ENCODE assay signal across 1 cellular context in genomic region chr16:75820672-75821071, GRCh38.
TF ChIP-seq lines count a peak whose summit lies in the region.

No MANE protein-coding gene starts in this region.

TF ChIP-seq in K562, 482 proteins besides CTCF, POLR2A, EP300 and RAD21 (continued from another document and continues in another):
- TF ChIP-seq CEBPZ (IDR thresholded peaks at IDR 0.05; ENCODE audit: borderline replicate concordance, low read depth, low read length) = no peak
- TF ChIP-seq ZNF316 (IDR thresholded peaks at IDR 0.05) = peak; percentile 96
- no peak for TF ChIP-seq CEBPG (CRISPR knock-in tag; IDR thresholded peaks at IDR 0.05)
- TF ChIP-seq CEBPG (tag; conservative IDR thresholded peaks at IDR 0.05 in 1 of 2, IDR thresholded peaks at IDR 0.05 in 1 of 2) = peak; percentile 52 to 88; a peak in 3 of 4 replicates
- TF ChIP-seq BCL6 (CRISPR knock-in tag; IDR thresholded peaks at IDR 0.05) = no peak
- no peak for TF ChIP-seq ZBTB40 (IDR thresholded peaks at IDR 0.05)
- TF ChIP-seq ZBTB40 (CRISPR knock-in tag; IDR thresholded peaks at IDR 0.05) = no peak
- TF ChIP-seq ZNF586 (CRISPR knock-in tag; conservative IDR thresholded peaks at IDR 0.05) = no peak
- no peak for TF ChIP-seq PML (IDR thresholded peaks at IDR 0.05; ENCODE audit: low read length)
- no peak for TF ChIP-seq BRF1 (IDR thresholded peaks at IDR 0.05; ENCODE audit: borderline replicate concordance, extremely low read depth, insufficient read length)
- no peak for TF ChIP-seq MNT (conservative IDR thresholded peaks at IDR 0.05)
- peak; percentile 93 for TF ChIP-seq C11orf30 (IDR thresholded peaks at IDR 0.05; ENCODE audit: low read depth)
- TF ChIP-seq STAT6 (CRISPR knock-in tag; IDR thresholded peaks at IDR 0.05) = no peak
- no peak for TF ChIP-seq PPARD (CRISPR knock-in tag; IDR thresholded peaks at IDR 0.05)
- TF ChIP-seq SRSF3 (IDR thresholded peaks at IDR 0.05; ENCODE audit: insufficient read depth, low read length) = no peak
- TF ChIP-seq BACH1 (tag; IDR thresholded peaks at IDR 0.05) = peak; percentile 75
- TF ChIP-seq CCAR2 (IDR thresholded peaks at IDR 0.05; ENCODE audit: low read depth, low read length) = no peak
- TF ChIP-seq SMARCB1 (IDR thresholded peaks at IDR 0.05; ENCODE audit: insufficient read length, low read depth) = no peak
- no peak; the same call in 1 of the 2 replicates for TF ChIP-seq FOSL1 (tag; conservative IDR thresholded peaks at IDR 0.05)
- peak; percentile 78 for TF ChIP-seq MAFF (IDR thresholded peaks at IDR 0.05; ENCODE audit: low read length)
- 0 out of 4 replicates have a peak, but pooled peaks of 1 of the 2 experiments have one; percentile 23 for TF ChIP-seq NRF1 (conservative IDR thresholded peaks at IDR 0.05 in 1 of 2, IDR thresholded peaks at IDR 0.05 in 1 of 2)
- no peak for TF ChIP-seq ZNF280B (CRISPR knock-in tag; IDR thresholded peaks at IDR 0.05)
- TF ChIP-seq ZBTB33 (CRISPR knock-in tag; IDR thresholded peaks at IDR 0.05) = no peak
- no peak for TF ChIP-seq NFATC3 (IDR thresholded peaks at IDR 0.05)
- TF ChIP-seq DPF2 (IDR thresholded peaks at IDR 0.05) = no peak
- no peak for TF ChIP-seq ATF6 (CRISPR knock-in tag; IDR thresholded peaks at IDR 0.05)
- TF ChIP-seq ZNF699 (CRISPR knock-in tag; IDR thresholded peaks at IDR 0.05; ENCODE audit: insufficient replicate concordance) = no peak
- TF ChIP-seq ARID3B (CRISPR knock-in tag; IDR thresholded peaks at IDR 0.05; ENCODE audit: borderline replicate concordance) = no peak
- peak; percentile 56; the same call in 1 of the 2 replicates for TF ChIP-seq NFE2L1 (tag; IDR thresholded peaks at IDR 0.05; ENCODE audit: borderline replicate concordance, low read depth)
- no peak for TF ChIP-seq KAT2B (IDR thresholded peaks at IDR 0.05; ENCODE audit: low read depth, low read length)
- TF ChIP-seq TRIM28 (IDR thresholded peaks at IDR 0.05) = no peak
- TF ChIP-seq RBM14 (IDR thresholded peaks at IDR 0.05; ENCODE audit: borderline replicate concordance, insufficient read depth, low read depth, low read length) = no peak
- TF ChIP-seq KLF13 (tag; IDR thresholded peaks at IDR 0.05; ENCODE audit: borderline replicate concordance, low read depth) = no peak
